Comparison of ENCODE assay signal across 11 cellular contexts in the genomic region with DNA sequence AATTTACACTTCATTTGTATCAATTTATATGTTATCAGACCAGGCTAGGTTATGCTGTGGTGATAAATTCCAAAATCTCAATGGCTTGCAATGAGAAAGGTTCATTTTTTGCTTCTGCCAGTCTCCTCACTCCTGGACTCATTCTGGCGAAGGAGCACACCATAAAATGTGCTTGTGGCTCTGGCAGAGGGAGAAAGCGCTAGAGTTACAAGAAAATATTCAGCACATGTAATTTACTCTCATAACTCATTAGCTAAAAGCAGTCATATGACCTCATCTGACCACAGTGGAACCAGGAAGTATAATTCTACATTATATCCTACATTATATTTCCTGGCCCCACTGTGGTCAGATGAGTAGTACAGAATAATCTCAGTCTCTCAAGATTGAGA.
DNase-seq lines count a peak whose midpoint lies in the region; ATAC-seq, FAIRE-seq and TF ChIP-seq lines count a peak whose summit lies in the region.
"Had no signal": no experiment of that assay in that cellular context is flagged by ENCODE, and none has a peak within 500 bp of the region (broad histone marks: within the 10 kb centered on the region; RNA-seq: fewer than 3 reads in every experiment).

No MANE protein-coding gene starts in this region.

- FAIRE-seq in D721Med (lab: Jason Lieb, UNC) = no peak

- no peaks in the 10 kb centered on the region for H3K36me3 Mint-ChIP-seq in effector memory CD8-positive, alpha-beta T cell (ENCODE audit: insufficient read depth)

- no peak overlapping the region for H3K27ac Mint-ChIP-seq in effector memory CD8-positive, alpha-beta T cell
- H3K27ac Mint-ChIP-seq: activated CD8-positive, alpha-beta T cell treated with anti-CD3 and anti-CD28 coated beads, Interleukin-2, amount 10 ng/mL, durations not matched to agents 7 days and 5 days had no signal

- no peaks in the 10 kb centered on the region for H3K4me1 Mint-ChIP-seq in effector memory CD8-positive, alpha-beta T cell (ENCODE audit: low read depth in 2 of 2)

- H3K4me1 ChIP-seq in SJSA1 (replicated peaks) = peaks cover 20% of the 10 kb centered on the region
- H3K4me1 ChIP-seq: parathyroid adenoma had no signal

- H3K27me3 Mint-ChIP-seq in effector memory CD8-positive, alpha-beta T cell = no peaks in the 10 kb centered on the region

- H3K27me3 ChIP-seq in SJSA1 (replicated peaks) = no peaks in the 10 kb centered on the region

- no peaks in the 10 kb centered on the region for H3K9me3 ChIP-seq in SJSA1 (replicated peaks)

- no peaks in the 10 kb centered on the region for H3K36me3 ChIP-seq in SJSA1

- TF ChIP-seq CTCF in D721Med (IDR thresholded peaks at IDR 0.05; ENCODE audit: insufficient read depth, missing control alignments) = no peak

- no peak overlapping the region for H3K4me3 ChIP-seq in SJSA1

- ATAC-seq in GM21360 (IDR thresholded peaks at IDR 0.05; ENCODE audit: unreplicated experiment) = no peak
- ATAC-seq in effector memory CD8-positive, alpha-beta T cell (replicated peaks) = no peak
- no peak for ATAC-seq in HG03095 (IDR thresholded peaks at IDR 0.05; ENCODE audit: unreplicated experiment)
- ATAC-seq: activated CD8-positive, alpha-beta T cell treated with anti-CD3 and anti-CD28 coated beads, Interleukin-2, amount 10 ng/mL, durations not matched to agents 7 days and 5 days had no signal

- peak; percentile 16 for DNase-seq in HPDE6-E6E7 (ENCODE audit: extremely low spot score)
- DNase-seq in SJSA1 (ENCODE audit: low read depth in 1 of 2, low spot score in 2 of 2) = no peak
- DNase-seq in foreskin melanocyte = peak; percentile 15
- DNase-seq in stromal cell of bone marrow (ENCODE audit: low read depth) = peak; percentile 28
- no peak for DNase-seq in D721Med (ENCODE audit: insufficient read length, low spot score)
- no peak for DNase-seq in effector memory CD8-positive, alpha-beta T cell
- DNase-seq: activated CD8-positive, alpha-beta T cell treated with anti-CD3 and anti-CD28 coated beads, Interleukin-2, amount 10 ng/mL, durations not matched to agents 7 days and 5 days; NCI-H1417 treated with DMSO at 0.1 percent for 48 hours had no signal

- peaks cover 6 to 9% of the 10 kb centered on the region in 2 donors for H3K9me3 Mint-ChIP-seq in effector memory CD8-positive, alpha-beta T cell

- H3K27ac ChIP-seq in SJSA1 = peak overlapping the region; percentile 97
- H3K27ac ChIP-seq: parathyroid adenoma had no signal

- no peak overlapping the region for H3K4me3 Mint-ChIP-seq in effector memory CD8-positive, alpha-beta T cell
- H3K4me3 Mint-ChIP-seq: activated CD8-positive, alpha-beta T cell treated with anti-CD3 and anti-CD28 coated beads, Interleukin-2, amount 10 ng/mL, durations not matched to agents 7 days and 5 days had no signal

Comparison
In these comparisons a context has a peak if more than half of its experiments do, and no peak if none do; other contexts are left out.
1. DNase-seq: peak in HPDE6-E6E7 (single experiment), foreskin melanocyte (single experiment) and stromal cell of bone marrow (single experiment); none in SJSA1 (0 of 2), D721Med (single experiment) and effector memory CD8-positive, alpha-beta T cell (0 of 3).